Comparison of ENCODE assay signal across 28 cellular contexts in the genomic region with DNA sequence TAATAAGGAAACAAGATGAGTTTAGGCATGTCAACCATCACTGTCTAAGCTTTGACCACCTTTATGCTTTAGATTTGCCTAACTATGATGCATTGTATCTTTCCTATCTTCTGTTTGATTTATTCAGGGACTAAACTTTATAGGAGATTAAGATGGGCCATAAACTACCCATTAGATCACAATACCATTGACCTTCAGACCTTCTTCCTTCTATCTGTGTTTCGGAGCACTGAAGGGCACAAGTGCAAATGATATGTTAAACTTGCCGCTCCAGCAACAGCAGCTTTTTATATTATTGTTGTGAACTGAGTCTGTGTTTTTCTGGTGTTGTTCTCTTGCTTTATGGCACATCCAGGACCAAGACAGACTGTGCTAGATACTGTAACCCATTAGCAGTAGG.
"Had no signal": no experiment of that assay in that cellular context is flagged by ENCODE, and none has a peak within 500 bp of the region (broad histone marks: within the 10 kb centered on the region; RNA-seq: fewer than 3 reads in every experiment).

No MANE protein-coding gene starts in this region.

- H3K9me3 ChIP-seq: colonic mucosa, esophagus muscularis mucosa, esophagus squamous epithelium, gastrocnemius medialis, gastroesophageal sphincter, heart left ventricle, heart right ventricle had no signal

- H3K4me3 ChIP-seq: colonic mucosa, coronary artery, dorsolateral prefrontal cortex, esophagus muscularis mucosa, esophagus squamous epithelium, gastrocnemius medialis, gastroesophageal sphincter, heart left ventricle, heart right ventricle had no signal

- H3K4me1 ChIP-seq: colonic mucosa, esophagus muscularis mucosa, esophagus squamous epithelium, foreskin keratinocyte, gastrocnemius medialis, gastroesophageal sphincter, heart left ventricle, heart right ventricle had no signal

- H3K36me3 ChIP-seq: colonic mucosa, esophagus muscularis mucosa, esophagus squamous epithelium, gastrocnemius medialis, gastroesophageal sphincter, heart left ventricle, heart right ventricle had no signal

- DNase-seq: colonic mucosa; cortex of kidney; dermis blood vessel endothelial cell; dorsolateral prefrontal cortex; effector CD4-positive, alpha-beta T cell; effector CD8-positive, alpha-beta T cell; effector memory CD4-positive, alpha-beta T cell; effector memory CD8-positive, alpha-beta T cell; endodermal cell; erythroblast; esophagus squamous epithelium; foreskin fibroblast; foreskin keratinocyte; foreskin melanocyte; gastrocnemius medialis; glutamatergic neuron; head of caudate nucleus; heart left ventricle; heart right ventricle had no signal

- FAIRE-seq: colon, endometrium, endothelial cell of umbilical vein, frontal cortex had no signal

- ATAC-seq: effector memory CD8-positive, alpha-beta T cell; esophagus mucosa; foreskin keratinocyte; gastrocnemius medialis; gastroesophageal sphincter; heart left ventricle; heart right ventricle had no signal

- H3K27ac ChIP-seq: colonic mucosa, coronary artery, dorsolateral prefrontal cortex, epithelial cell of prostate, esophagus muscularis mucosa, esophagus squamous epithelium, foreskin keratinocyte, gastrocnemius medialis, gastroesophageal sphincter, heart left ventricle, heart right ventricle had no signal

- H3K27me3 ChIP-seq: colonic mucosa, dorsolateral prefrontal cortex, esophagus muscularis mucosa, gastrocnemius medialis, gastroesophageal sphincter, heart left ventricle, heart right ventricle had no signal
